1 cellular context compared by ENCODE assay signal in the genomic region with DNA sequence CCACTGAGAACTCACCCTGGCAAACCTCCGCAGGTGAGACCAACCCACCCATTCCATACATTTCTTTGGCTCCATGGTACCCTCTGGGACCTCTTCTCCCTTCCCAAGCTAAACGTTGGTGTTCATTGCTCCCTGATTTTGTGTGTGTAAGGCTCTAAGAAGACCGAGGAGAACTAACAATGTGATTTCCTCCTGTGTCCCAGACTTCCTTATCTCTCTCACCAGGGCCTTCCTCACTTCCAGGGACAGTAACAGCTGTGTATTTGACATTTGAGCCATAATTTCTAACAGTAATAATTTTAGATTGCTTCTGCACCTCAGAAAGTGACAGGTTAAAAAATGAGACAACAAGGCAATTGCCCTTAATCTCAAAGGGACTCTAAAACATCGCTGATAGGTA.
TF ChIP-seq lines count a peak whose summit lies in the region.

No MANE protein-coding gene starts in this region.

TF ChIP-seq in IMR-90, 13 proteins besides CTCF, POLR2A, EP300 and RAD21:
- TF ChIP-seq RCOR1 (IDR thresholded peaks at IDR 0.05; ENCODE audit: insufficient replicate concordance, low read length): no peak
- no peak for TF ChIP-seq MAFK (IDR thresholded peaks at IDR 0.05; ENCODE audit: low read depth, low read length)
- no peak for TF ChIP-seq MAZ (IDR thresholded peaks at IDR 0.05; ENCODE audit: borderline replicate concordance, low read depth, low read length)
- TF ChIP-seq MXI1 (IDR thresholded peaks at IDR 0.05; ENCODE audit: borderline replicate concordance, low read depth, low read length): no peak
- TF ChIP-seq CHD1 (IDR thresholded peaks at IDR 0.05; ENCODE audit: low read depth, low read length): no peak
- TF ChIP-seq SMC3 (IDR thresholded peaks at IDR 0.05; ENCODE audit: low read depth, low read length): no peak
- TF ChIP-seq RFX5 (IDR thresholded peaks at IDR 0.05; ENCODE audit: low read depth, low read length): no peak
- TF ChIP-seq, protein P1, sequence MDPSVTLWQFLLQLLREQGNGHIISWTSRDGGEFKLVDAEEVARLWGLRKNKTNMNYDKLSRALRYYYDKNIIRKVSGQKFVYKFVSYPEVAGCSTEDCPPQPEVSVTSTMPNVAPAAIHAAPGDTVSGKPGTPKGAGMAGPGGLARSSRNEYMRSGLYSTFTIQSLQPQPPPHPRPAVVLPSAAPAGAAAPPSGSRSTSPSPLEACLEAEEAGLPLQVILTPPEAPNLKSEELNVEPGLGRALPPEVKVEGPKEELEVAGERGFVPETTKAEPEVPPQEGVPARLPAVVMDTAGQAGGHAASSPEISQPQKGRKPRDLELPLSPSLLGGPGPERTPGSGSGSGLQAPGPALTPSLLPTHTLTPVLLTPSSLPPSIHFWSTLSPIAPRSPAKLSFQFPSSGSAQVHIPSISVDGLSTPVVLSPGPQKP (IDR thresholded peaks at IDR 0.05; ENCODE audit: borderline replicate concordance, low read depth, low read length): no peak
- TF ChIP-seq CEBPB (IDR thresholded peaks at IDR 0.05; ENCODE audit: low read depth, low read length): no peak
- no peak for TF ChIP-seq FOS (IDR thresholded peaks at IDR 0.05; ENCODE audit: low read depth, low read length)
- no peak for TF ChIP-seq BHLHE40 (IDR thresholded peaks at IDR 0.05; ENCODE audit: low read depth, low read length)
- TF ChIP-seq, protein P2, sequence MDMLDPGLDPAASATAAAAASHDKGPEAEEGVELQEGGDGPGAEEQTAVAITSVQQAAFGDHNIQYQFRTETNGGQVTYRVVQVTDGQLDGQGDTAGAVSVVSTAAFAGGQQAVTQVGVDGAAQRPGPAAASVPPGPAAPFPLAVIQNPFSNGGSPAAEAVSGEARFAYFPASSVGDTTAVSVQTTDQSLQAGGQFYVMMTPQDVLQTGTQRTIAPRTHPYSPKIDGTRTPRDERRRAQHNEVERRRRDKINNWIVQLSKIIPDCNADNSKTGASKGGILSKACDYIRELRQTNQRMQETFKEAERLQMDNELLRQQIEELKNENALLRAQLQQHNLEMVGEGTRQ (IDR thresholded peaks at IDR 0.05; ENCODE audit: low read depth, low read length): no peak
- no peak for TF ChIP-seq NFE2L2 (IDR thresholded peaks at IDR 0.05; ENCODE audit: low read depth, low read length)
